Comparison of ENCODE assay signal across 1 cellular context in genomic region chr5:172660974-172661373, GRCh38.
TF ChIP-seq lines count a peak whose summit lies in the region.

No MANE protein-coding gene starts in this region.

TF ChIP-seq in GM23338, 12 proteins besides CTCF, POLR2A, EP300 and RAD21 (continued from another document):
- TF ChIP-seq ETS1 (IDR thresholded peaks at IDR 0.05) (no peak), ZNF462 (CRISPR knock-in tag; IDR thresholded peaks at IDR 0.05) (no peak)
